ENCODE assay signal across 8 cellular contexts in genomic region chr12:93379432-93380308, GRCh38. TPM values are rescaled to one million over a fixed set of nuclear protein-coding genes. Genes with fewer than 3 reads are reported as not detected.
DNase-seq lines count a peak whose midpoint lies in the region; ATAC-seq, FAIRE-seq and TF ChIP-seq lines count a peak whose summit lies in the region.

No MANE protein-coding gene starts in this region.

- peak overlapping the region; percentile 100 for H3K27ac Mint-ChIP-seq in activated B cell treated with CpG ODN at 0.5 μM for 24 hours

- H3K27ac ChIP-seq in heart left ventricle (peak overlapping the region; percentile 78 to 97 (median 96)), right cardiac atrium (ENCODE audit: low read length) (peak overlapping the region; percentile 86)

- no peak for DNase-seq in heart left ventricle
- DNase-seq in left cardiac atrium = no peak
- DNase-seq in activated B cell treated with CpG ODN at 0.5 μM for 24 hours = no peak
- DNase-seq in right cardiac atrium = no peak
- no peak for DNase-seq in RPMI8226
- DNase-seq in H54 (ENCODE audit: insufficient read length, low spot score) = no peak
- DNase-seq in HEK293T (ENCODE audit: extremely low spot score) = no peak

- H3K4me3 ChIP-seq in heart left ventricle (peak overlapping the region; percentile 57 to 97 (median 86)), right cardiac atrium (ENCODE audit: low read length) (peak overlapping the region; percentile 58), skeletal muscle satellite cell (ENCODE audit: low read length) (peak overlapping the region; percentile 80)

- H3K4me2 ChIP-seq in skeletal muscle satellite cell (ENCODE audit: low read length) = peak overlapping the region; percentile 87

- no peaks in the 10 kb centered on the region for H3K27me3 Mint-ChIP-seq in activated B cell treated with CpG ODN at 0.5 μM for 24 hours

- TF ChIP-seq CTCF in heart left ventricle (IDR thresholded peaks at IDR 0.05) (no peak), activated B cell treated with CpG ODN at 0.5 μM for 24 hours (IDR thresholded peaks at IDR 0.05) (no peak)

- H3K4me3 Mint-ChIP-seq in activated B cell treated with CpG ODN at 0.5 μM for 24 hours = peak overlapping the region; percentile 100

- 11 to 21% (median 18%) methylated on average over 7 of the region's 7 CpGs for WGBS in heart left ventricle, 4 donors
- 12% methylated on average over 7 of the region's 7 CpGs for WGBS in right cardiac atrium

- H3K27me3 ChIP-seq in heart left ventricle (no peaks in the 10 kb centered on the region), right cardiac atrium (ENCODE audit: control insufficient read depth, insufficient read depth) (no peaks in the 10 kb centered on the region), skeletal muscle satellite cell (ENCODE audit: control insufficient read depth, insufficient read depth, low read length) (no peaks in the 10 kb centered on the region)

- peaks cover 43% of the 10 kb centered on the region for H3K4me1 Mint-ChIP-seq in activated B cell treated with CpG ODN at 0.5 μM for 24 hours

- H3K36me3 ChIP-seq in heart left ventricle (peaks cover 0 to 2% (median 0%) of the 10 kb centered on the region in 9 donors), skeletal muscle satellite cell (ENCODE audit: insufficient read depth, low read length) (no peaks in the 10 kb centered on the region)

- no peaks in the 10 kb centered on the region for H3K9me3 Mint-ChIP-seq in activated B cell treated with CpG ODN at 0.5 μM for 24 hours

- POLR2A ChIA-PET in activated B cell treated with CpG ODN at 0.5 μM for 24 hours (lab: Charles Lee) (interaction anchor here (0.6 to 0.7 kb wide), 2 partner anchors 200 to 202 kb away, joined by 3 to 4 read pairs; no protein-coding TSS in a partner anchor), HEK293T (lab: Yijun Ruan, JAX) (no interaction called here)

- no peak for TF ChIP-seq POLR2A in heart left ventricle (IDR thresholded peaks at IDR 0.05)
- no peak for TF ChIP-seq POLR2A in H54 (IDR thresholded peaks at IDR 0.05; ENCODE audit: low read depth, low read length)

- ATAC-seq in heart left ventricle (no peak), left cardiac atrium (no peak), activated B cell treated with CpG ODN at 0.5 μM for 24 hours (ENCODE audit: low read depth) (no peak), right cardiac atrium (no peak)

- FAIRE-seq in H54 (lab: Jason Lieb, UNC) = no peak

- no peaks in the 10 kb centered on the region for H3K9me3 ChIP-seq in heart left ventricle
- H3K9me3 ChIP-seq in right cardiac atrium (ENCODE audit: control insufficient read depth, low read length) = no peaks in the 10 kb centered on the region
- no peaks in the 10 kb centered on the region for H3K9me3 ChIP-seq in skeletal muscle satellite cell (replicated peaks; ENCODE audit: low read length)

- CTCF ChIA-PET in activated B cell treated with CpG ODN at 0.5 μM for 24 hours (lab: Charles Lee) = interaction anchor here (0.8 to 6.0 kb wide), 11 partner anchors 11 to 722 kb away, joined by 3 to 47 read pairs (median 3); no protein-coding TSS in a partner anchor
- CTCF ChIA-PET in HEK293T (lab: Yijun Ruan, JAX) = no interaction called here

- H3K9ac ChIP-seq in skeletal muscle satellite cell (ENCODE audit: low read depth, low read length) = peak overlapping the region; percentile 95

- intact Hi-C loops in heart left ventricle (cut with DNase I) = loop anchor here in 8 of 10 donors (5.0 to 10.0 kb wide), 7 partner anchors 75 to 355 kb away; no protein-coding TSS in a partner anchor
- intact Hi-C loops in left cardiac atrium (cut with DNase I) = loop anchor here in 1 of 2 donors (5.0 kb wide), 1 partner anchor 252 kb away; no protein-coding TSS in a partner anchor
- intact Hi-C loops in activated B cell treated with CpG ODN at 0.5 μM for 24 hours (cut with micrococcal nuclease) = loop anchor here (1.0 to 5.0 kb wide), 6 partner anchors 8 to 392 kb away; no protein-coding TSS in a partner anchor
- intact Hi-C loops in right cardiac atrium (cut with DNase I) = loop anchor here in 1 of 4 donors (5.0 kb wide), 1 partner anchor 197 kb away; no protein-coding TSS in a partner anchor

- peaks cover 9% of the 10 kb centered on the region for H3K36me3 Mint-ChIP-seq in activated B cell treated with CpG ODN at 0.5 μM for 24 hours (ENCODE audit: low read depth)

- peaks cover 0 to 70% (median 31%) of the 10 kb centered on the region in 12 donors for H3K4me1 ChIP-seq in heart left ventricle
- H3K4me1 ChIP-seq in right cardiac atrium (ENCODE audit: control insufficient read depth, insufficient read depth, low read length) = peaks cover 2% of the 10 kb centered on the region
- H3K4me1 ChIP-seq in skeletal muscle satellite cell (ENCODE audit: control insufficient read depth, insufficient read depth, low read length) = peaks cover 22% of the 10 kb centered on the region

TF ChIP-seq in HEK293T, 16 proteins besides CTCF, POLR2A, EP300 and RAD21:
- TF ChIP-seq LEF1 (IDR thresholded peaks at IDR 0.05; ENCODE audit: borderline replicate concordance) (no peak), HDGF (IDR thresholded peaks at IDR 0.05; ENCODE audit: borderline replicate concordance) (no peak), TARDBP (IDR thresholded peaks at IDR 0.05) (no peak), FOXA1 (IDR thresholded peaks at IDR 0.05) (no peak), FOXK2 (IDR thresholded peaks at IDR 0.05) (no peak), ARNT (IDR thresholded peaks at IDR 0.05) (no peak), ZNF384 (IDR thresholded peaks at IDR 0.05) (no peak), FOXM1 (IDR thresholded peaks at IDR 0.05; ENCODE audit: borderline replicate concordance) (no peak), L3MBTL2 (conservative IDR thresholded peaks at IDR 0.05) (no peak), NFRKB (IDR thresholded peaks at IDR 0.05) (no peak), BHLHE40 (IDR thresholded peaks at IDR 0.05; ENCODE audit: borderline replicate concordance) (no peak), CTBP1 (IDR thresholded peaks at IDR 0.05; ENCODE audit: borderline replicate concordance) (no peak)

RNA-seq across cellular contexts. Expression of gene NUDT4, which starts 1.9 kb away (rescaled TPM):
- total RNA-seq in heart left ventricle = 100 to 1,000 TPM; 168 to 667 (median 248) TPM
- polyA plus RNA-seq in heart left ventricle = 100 to 1,000 TPM in 1 of 2 donors, 10 to 100 TPM in 1; 59.9 to 242 TPM
- total RNA-seq in left cardiac atrium = 100 to 1,000 TPM; 140 to 244 TPM
- 47.3 and 48.8 TPM in 2 replicates for total RNA-seq in activated B cell treated with CpG ODN at 0.5 μM for 24 hours
- total RNA-seq in right cardiac atrium = 100 to 1,000 TPM; 153 to 206 (median 178) TPM
- 95.0 TPM for polyA plus RNA-seq in right cardiac atrium
- total RNA-seq in skeletal muscle satellite cell (2012; rRNA removed) = 40.2 and 47.9 TPM in 2 replicates
